Comparison of ENCODE assay signal across 8 cellular contexts in genomic region chr2:101038455-101039255, GRCh38. TPM values are rescaled to one million over a fixed set of nuclear protein-coding genes. Genes with fewer than 3 reads are reported as not detected.
DNase-seq lines count a peak whose midpoint lies in the region; ATAC-seq and TF ChIP-seq lines count a peak whose summit lies in the region.

No MANE protein-coding gene starts in this region.

- no TSS peak for BruUV-seq in Caco-2 (replicated peaks; lab: Mats Ljungman, UMichigan)

- no peak overlapping the region for H3K4me3 Mint-ChIP-seq in Caco-2 (ENCODE audit: unreplicated experiment)
- H3K4me3 Mint-ChIP-seq in stimulated activated memory B cell treated with anti-CD40 and anti-IgM and Interleukin-4, amounts not matched to agents 10 μg/mL and 1 μg/mL and 100 μg/mL, for 72 hours, result no peak overlapping the region

- H3K27me3 Mint-ChIP-seq in Caco-2 (ENCODE audit: insufficient read depth, unreplicated experiment), result no peaks in the 10 kb centered on the region
- H3K27me3 Mint-ChIP-seq in stimulated activated memory B cell treated with anti-CD40 and anti-IgM and Interleukin-4, amounts not matched to agents 10 μg/mL and 1 μg/mL and 100 μg/mL, for 72 hours, result peaks cover 2% of the 10 kb centered on the region

- H3K4me3 ChIP-seq in Caco-2 (ENCODE audit: low read depth, low read length) (no peak overlapping the region), HL-60 (replicated peaks; ENCODE audit: insufficient read depth, low read length) (no peak overlapping the region), WI38 (ENCODE audit: low read depth, low read length) (no peak overlapping the region)

- CTCF ChIA-PET in Caco-2 (lab: Charles Lee), result interaction anchor here (0.8 to 3.6 kb wide), 3 partner anchors 111 to 167 kb away, joined by 5 to 26 read pairs (median 5); no protein-coding TSS in a partner anchor

- TF ChIP-seq CTCF in Caco-2 (IDR thresholded peaks at IDR 0.05; ENCODE audit: insufficient read depth in 1 of 2, low read depth in 1 of 2, low read length in 1 of 2, severe bottlenecking in 1 of 2, unreplicated experiment in 1 of 2) (peak; percentile 70 to 77), HL-60 (IDR thresholded peaks at IDR 0.05; ENCODE audit: insufficient read depth, low read length) (peak; percentile 86), WI38 (IDR thresholded peaks at IDR 0.05; ENCODE audit: low read depth, low read length) (peak; percentile 56; the same call in 1 of the 2 replicates)

- H3K9me3 Mint-ChIP-seq in Caco-2 (ENCODE audit: unreplicated experiment), result no peaks in the 10 kb centered on the region
- no peaks in the 10 kb centered on the region for H3K9me3 Mint-ChIP-seq in stimulated activated memory B cell treated with anti-CD40 and anti-IgM and Interleukin-4, amounts not matched to agents 10 μg/mL and 1 μg/mL and 100 μg/mL, for 72 hours

- H3K27me3 ChIP-seq in Caco-2 (replicated peaks; ENCODE audit: control insufficient read depth, insufficient read depth, low read length), result no peaks in the 10 kb centered on the region
- H3K27me3 ChIP-seq in HL-60 (ENCODE audit: insufficient read depth, poor library complexity, severe bottlenecking), result no peaks in the 10 kb centered on the region

- peak overlapping the region; percentile 4 for H3K27ac Mint-ChIP-seq in Caco-2 (ENCODE audit: unreplicated experiment)
- no peak overlapping the region for H3K27ac Mint-ChIP-seq in stimulated activated memory B cell treated with anti-CD40 and anti-IgM and Interleukin-4, amounts not matched to agents 10 μg/mL and 1 μg/mL and 100 μg/mL, for 72 hours

- peaks cover 3% of the 10 kb centered on the region; the same call in 1 of the 2 replicates for H3K36me3 ChIP-seq in Caco-2 (ENCODE audit: control insufficient read depth, insufficient read depth, low read length)

- H3K27ac ChIP-seq in HL-60 (replicated peaks), result no peak overlapping the region

- DNase-seq in Caco-2, result peak; percentile 54 to 55
- DNase-seq in HL-60 (ENCODE audit: low read depth in 1 of 2, low spot score in 1 of 2), result peak; percentile 54 to 77
- peak; percentile 37 for DNase-seq in left kidney (ENCODE audit: low read depth, low spot score)
- DNase-seq in DMS114 treated with DMSO at 0.1 percent for 48 hours (lab: John Stamatoyannopoulos, UW; ENCODE audit: unreplicated experiment), result no peak
- no peak for DNase-seq in NCI-H446 (lab: John Stamatoyannopoulos, UW)

- intact Hi-C loops in Caco-2 (cut with micrococcal nuclease; ENCODE audit: unreplicated experiment), result no loop called here

- H3K9me3 ChIP-seq in Caco-2, result no peaks in the 10 kb centered on the region

- peaks cover 7% of the 10 kb centered on the region for H3K4me1 Mint-ChIP-seq in Caco-2 (ENCODE audit: low read depth, unreplicated experiment)
- peaks cover 16% of the 10 kb centered on the region for H3K4me1 Mint-ChIP-seq in stimulated activated memory B cell treated with anti-CD40 and anti-IgM and Interleukin-4, amounts not matched to agents 10 μg/mL and 1 μg/mL and 100 μg/mL, for 72 hours

- no peaks in the 10 kb centered on the region for H3K4me1 ChIP-seq in Caco-2

- peaks cover 21% of the 10 kb centered on the region for H3K36me3 Mint-ChIP-seq in Caco-2 (ENCODE audit: insufficient read depth, unreplicated experiment)
- peaks cover 43% of the 10 kb centered on the region for H3K36me3 Mint-ChIP-seq in stimulated activated memory B cell treated with anti-CD40 and anti-IgM and Interleukin-4, amounts not matched to agents 10 μg/mL and 1 μg/mL and 100 μg/mL, for 72 hours

- ATAC-seq in GM18861 (IDR thresholded peaks at IDR 0.05; ENCODE audit: unreplicated experiment), result no peak
- ATAC-seq in stimulated activated memory B cell treated with anti-CD40 and anti-IgM and Interleukin-4, amounts not matched to agents 10 μg/mL and 1 μg/mL and 100 μg/mL, for 72 hours, result no peak

- POLR2A ChIA-PET in Caco-2 (lab: Charles Lee), result no interaction called here

RNA-seq across cellular contexts. Expression of gene RPL31, which starts 36.6 kb away (rescaled TPM):
- total RNA-seq in Caco-2 (2022), result 2,026 and 2,057 TPM in 2 replicates

Comparison
In these comparisons a context has a peak if more than half of its experiments do, and no peak if none do; other contexts are left out.
1. DNase-seq: peak in Caco-2 (2 of 2), HL-60 (2 of 2) and left kidney (single experiment); none in DMS114 treated with DMSO at 0.1 percent for 48 hours (single experiment) and NCI-H446 (0 of 2).
2. Peak in every context shown above with its lines, with median percentiles within 50 percentile points of each other: CTCF ChIP-seq.